10 cellular contexts compared by ENCODE assay signal in genomic region chr4:26015133-26015651, GRCh38.
DNase-seq lines count a peak whose midpoint lies in the region; ATAC-seq and TF ChIP-seq lines count a peak whose summit lies in the region.
"Had no signal": no experiment of that assay in that cellular context is flagged by ENCODE, and none has a peak within 500 bp of the region (broad histone marks: within the 10 kb centered on the region; RNA-seq: fewer than 3 reads in every experiment).

No MANE protein-coding gene starts in this region.

- BruUV-seq in Calu3 (replicated peaks; lab: Mats Ljungman, UMichigan) = no TSS peak

- peaks cover 0 to 7% of the 10 kb centered on the region in 2 donors for H3K4me1 ChIP-seq in uterus
- H3K4me1 ChIP-seq: A549 had no signal

- H3K27me3 ChIP-seq in uterus = no peaks in the 10 kb centered on the region

- no peak overlapping the region for H3K4me3 Mint-ChIP-seq in dendritic cell treated with granulocyte-macrophage colony-stimulating factor and Interleukin-4, amounts not matched to agents 40 ng/mL and 50 ng/mL, for 4 days
- no peak overlapping the region for H3K4me3 Mint-ChIP-seq in Calu3 (ENCODE audit: low read depth, unreplicated experiment)
- H3K4me3 Mint-ChIP-seq: activated naive CD4-positive, alpha-beta T cell treated with anti-CD3 and anti-CD28 coated beads, Interleukin-2, amount 10 ng/mL, durations not matched to agents 7 days and 5 days had no signal

- no peak overlapping the region for H3K4me3 ChIP-seq in uterus
- H3K4me3 ChIP-seq: A549 had no signal

- H3K9me3 ChIP-seq in uterus = no peaks in the 10 kb centered on the region

- peaks cover 69% of the 10 kb centered on the region for H3K4me1 Mint-ChIP-seq in dendritic cell treated with granulocyte-macrophage colony-stimulating factor and Interleukin-4, amounts not matched to agents 40 ng/mL and 50 ng/mL, for 4 days (ENCODE audit: low read depth)
- peaks cover 7% of the 10 kb centered on the region for H3K4me1 Mint-ChIP-seq in Calu3 (ENCODE audit: low read depth, unreplicated experiment)

- DNase-seq in Right ventricle myocardium inferior (ENCODE audit: missing footprints) = peak; percentile 84
- no peak for DNase-seq in cardiac septum (ENCODE audit: low spot score)
- peak; percentile 39 for DNase-seq in medulla oblongata (ENCODE audit: extremely low spot score)
- peak; percentile 47 to 60 for DNase-seq in uterus
- no peak for DNase-seq in NCI-H187 (lab: John Stamatoyannopoulos, UW)
- no peak for DNase-seq in Calu3
- DNase-seq: activated naive CD4-positive, alpha-beta T cell treated with anti-CD3 and anti-CD28 coated beads, Interleukin-2, amount 10 ng/mL, durations not matched to agents 7 days and 5 days had no signal

- H3K36me3 ChIP-seq in uterus = no peaks in the 10 kb centered on the region

- H3K36me3 Mint-ChIP-seq in dendritic cell treated with granulocyte-macrophage colony-stimulating factor and Interleukin-4, amounts not matched to agents 40 ng/mL and 50 ng/mL, for 4 days (ENCODE audit: low read depth) = no peaks in the 10 kb centered on the region
- H3K36me3 Mint-ChIP-seq in Calu3 (ENCODE audit: insufficient read depth, unreplicated experiment) = no peaks in the 10 kb centered on the region
- H3K36me3 Mint-ChIP-seq: activated naive CD4-positive, alpha-beta T cell treated with anti-CD3 and anti-CD28 coated beads, Interleukin-2, amount 10 ng/mL, durations not matched to agents 7 days and 5 days had no signal

- TF ChIP-seq CTCF in uterus (IDR thresholded peaks at IDR 0.05) (no peak), Calu3 (IDR thresholded peaks at IDR 0.05; ENCODE audit: unreplicated experiment) (no peak)

- no peak for TF ChIP-seq POLR2A in uterus (IDR thresholded peaks at IDR 0.05)

- no peak overlapping the region for H3K27ac ChIP-seq in uterus
- H3K27ac ChIP-seq: A549 had no signal

- intact Hi-C loops in Right ventricle myocardium inferior (cut with DNase I) (no loop called here), cardiac septum (cut with DNase I) (no loop called here), uterus (cut with DNase I; ENCODE audit: low total_unique reads) (no loop called here), Calu3 (cut with micrococcal nuclease; ENCODE audit: unreplicated experiment) (no loop called here)
- intact Hi-C loops in dendritic cell treated with granulocyte-macrophage colony-stimulating factor and Interleukin-4, amounts not matched to agents 40 ng/mL and 50 ng/mL, for 4 days (cut with micrococcal nuclease) = no loop called here

- peaks cover 20% of the 10 kb centered on the region for H3K27me3 Mint-ChIP-seq in dendritic cell treated with granulocyte-macrophage colony-stimulating factor and Interleukin-4, amounts not matched to agents 40 ng/mL and 50 ng/mL, for 4 days
- peaks cover 32% of the 10 kb centered on the region for H3K27me3 Mint-ChIP-seq in Calu3 (ENCODE audit: unreplicated experiment)

- peak; percentile 90 for ATAC-seq in Right ventricle myocardium inferior
- ATAC-seq in GM19328 (IDR thresholded peaks at IDR 0.05; ENCODE audit: unreplicated experiment) = no peak
- ATAC-seq: A549 had no signal

- H3K9me3 Mint-ChIP-seq in dendritic cell treated with granulocyte-macrophage colony-stimulating factor and Interleukin-4, amounts not matched to agents 40 ng/mL and 50 ng/mL, for 4 days = no peaks in the 10 kb centered on the region
- peaks cover 3% of the 10 kb centered on the region for H3K9me3 Mint-ChIP-seq in Calu3 (ENCODE audit: low read depth, unreplicated experiment)

- H3K27ac Mint-ChIP-seq in dendritic cell treated with granulocyte-macrophage colony-stimulating factor and Interleukin-4, amounts not matched to agents 40 ng/mL and 50 ng/mL, for 4 days = peak overlapping the region; percentile 51
- no peak overlapping the region for H3K27ac Mint-ChIP-seq in Calu3 (ENCODE audit: unreplicated experiment)
- H3K27ac Mint-ChIP-seq: activated naive CD4-positive, alpha-beta T cell treated with anti-CD3 and anti-CD28 coated beads, Interleukin-2, amount 10 ng/mL, durations not matched to agents 7 days and 5 days had no signal

- CTCF ChIA-PET in Calu3 (lab: Charles Lee) = no interaction called here

Comparison
In these comparisons a context has a peak if more than half of its experiments do, and no peak if none do; other contexts are left out.
1. DNase-seq: peak in Right ventricle myocardium inferior (single experiment), medulla oblongata (single experiment) and uterus (2 of 2); none in cardiac septum (single experiment), NCI-H187 (0 of 2) and Calu3 (single experiment).